Comparison of ENCODE assay signal across 10 cellular contexts in the genomic region with DNA sequence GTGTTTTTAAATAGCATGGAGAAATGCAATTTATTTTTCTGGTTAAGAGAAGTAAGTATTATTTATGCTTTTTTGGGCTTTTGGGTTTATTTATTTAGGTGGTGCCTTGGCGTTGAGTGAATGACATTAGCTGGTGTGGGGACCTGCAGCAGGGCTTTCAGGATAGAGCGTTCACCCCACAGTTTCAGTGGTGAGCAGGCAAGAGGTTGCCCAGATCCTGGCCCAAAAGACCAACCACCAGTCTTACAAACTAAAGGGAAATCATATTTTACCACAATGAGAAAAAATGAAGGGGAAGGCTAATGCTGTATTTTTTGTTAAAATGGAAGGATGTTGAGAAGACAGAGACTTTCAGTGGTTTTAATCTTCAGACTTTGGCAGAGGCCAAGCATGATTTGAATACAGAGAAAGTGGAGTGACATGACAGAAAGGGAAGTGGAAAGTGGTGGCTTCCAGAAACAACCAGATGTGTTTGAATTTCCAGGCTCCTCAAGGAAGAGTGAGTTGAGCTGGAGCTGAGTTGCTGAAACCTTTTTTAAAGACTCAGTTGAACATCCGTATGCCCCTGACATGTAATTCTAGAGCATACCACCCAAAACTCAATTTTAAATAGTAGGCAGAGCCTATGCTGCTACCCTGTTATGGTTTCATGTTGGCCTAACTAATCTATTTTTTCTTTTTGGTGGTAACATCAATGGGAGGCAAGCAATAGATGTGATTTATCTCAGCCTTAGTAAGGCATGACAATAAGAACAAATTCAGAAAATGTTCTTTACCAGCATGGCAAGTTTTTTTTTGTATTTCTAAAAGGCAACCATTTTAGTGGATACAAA.
DNase-seq lines count a peak whose midpoint lies in the region; ATAC-seq and TF ChIP-seq lines count a peak whose summit lies in the region.
"Had no signal": no experiment of that assay in that cellular context is flagged by ENCODE, and none has a peak within 500 bp of the region (broad histone marks: within the 10 kb centered on the region; RNA-seq: fewer than 3 reads in every experiment).

No MANE protein-coding gene starts in this region.

- DNase-seq in activated naive CD4-positive, alpha-beta T cell treated with anti-CD3 and anti-CD28 coated beads for 36 hours, result no peak
- no peak for DNase-seq in activated naive CD4-positive, alpha-beta T cell (lab: John Stamatoyannopoulos, UW)
- no peak for DNase-seq in activated naive CD8-positive, alpha-beta T cell treated with anti-CD3 and anti-CD28 coated beads, Interleukin-2, amount 50 U/mL, for 24 hours
- DNase-seq in vagina (ENCODE audit: extremely low spot score in 2 of 2) (no peak), NCI-H1417 treated with DMSO at 0.1 percent for 48 hours (lab: John Stamatoyannopoulos, UW) (no peak)
- DNase-seq in stimulated activated CD4-positive, alpha-beta T cell treated with anti-CD3 and anti-CD28 coated beads, Interleukin-4, amount 100 ng/mL, for 1 hour, result no peak
- no peak for DNase-seq in activated CD4-positive, alpha-beta T cell treated with anti-CD3 and anti-CD28 coated beads for 4 hours
- DNase-seq: effector CD8-positive, alpha-beta T cell; upper lobe of right lung had no signal

- no peak overlapping the region for H3K4me3 Mint-ChIP-seq in activated naive CD4-positive, alpha-beta T cell treated with anti-CD3 and anti-CD28 coated beads for 36 hours
- H3K4me3 Mint-ChIP-seq in activated naive CD8-positive, alpha-beta T cell treated with anti-CD3 and anti-CD28 coated beads, Interleukin-2, amount 50 U/mL, for 24 hours, result no peak overlapping the region

- no peaks in the 10 kb centered on the region for H3K36me3 ChIP-seq in vagina
- H3K36me3 ChIP-seq: upper lobe of right lung had no signal

- peak overlapping the region; percentile 39 for H3K27ac Mint-ChIP-seq in activated naive CD4-positive, alpha-beta T cell treated with anti-CD3 and anti-CD28 coated beads for 36 hours
- H3K27ac Mint-ChIP-seq in activated naive CD8-positive, alpha-beta T cell treated with anti-CD3 and anti-CD28 coated beads, Interleukin-2, amount 50 U/mL, for 24 hours, result no peak overlapping the region

- TF ChIP-seq POLR2A in vagina (IDR thresholded peaks at IDR 0.05), result no peak

- H3K4me1 ChIP-seq in vagina, result peaks cover 59% of the 10 kb centered on the region

- H3K27me3 ChIP-seq in vagina, result no peaks in the 10 kb centered on the region
- H3K27me3 ChIP-seq: upper lobe of right lung had no signal

- CTCF ChIA-PET in activated naive CD4-positive, alpha-beta T cell treated with anti-CD3 and anti-CD28 coated beads for 36 hours (lab: Charles Lee), result no interaction called here

- ATAC-seq in HG03097 (IDR thresholded peaks at IDR 0.05; ENCODE audit: low FRiP score, unreplicated experiment), result peak; percentile 60
- ATAC-seq in activated naive CD8-positive, alpha-beta T cell treated with anti-CD3 and anti-CD28 coated beads, Interleukin-2, amount 50 U/mL, for 24 hours, result peak; percentile 46
- ATAC-seq: upper lobe of right lung had no signal

- no peaks in the 10 kb centered on the region for H3K9me3 ChIP-seq in vagina
- H3K9me3 ChIP-seq: upper lobe of right lung had no signal

- H3K27ac ChIP-seq in vagina, result peak overlapping the region; percentile 74

- no peak for TF ChIP-seq CTCF in vagina (IDR thresholded peaks at IDR 0.05)

- no peak overlapping the region for H3K4me3 ChIP-seq in vagina
- H3K4me3 ChIP-seq: upper lobe of right lung had no signal

- H3K9me3 Mint-ChIP-seq in activated naive CD4-positive, alpha-beta T cell treated with anti-CD3 and anti-CD28 coated beads for 36 hours, result no peaks in the 10 kb centered on the region
- no peaks in the 10 kb centered on the region for H3K9me3 Mint-ChIP-seq in activated naive CD8-positive, alpha-beta T cell treated with anti-CD3 and anti-CD28 coated beads, Interleukin-2, amount 50 U/mL, for 24 hours

- intact Hi-C loops in activated naive CD4-positive, alpha-beta T cell treated with anti-CD3 and anti-CD28 coated beads for 36 hours (cut with micrococcal nuclease), result no loop called here
- intact Hi-C loops in vagina (cut with DNase I), result no loop called here

- peaks cover 17% of the 10 kb centered on the region for H3K36me3 Mint-ChIP-seq in activated naive CD4-positive, alpha-beta T cell treated with anti-CD3 and anti-CD28 coated beads for 36 hours (ENCODE audit: low read depth)
- H3K36me3 Mint-ChIP-seq in activated naive CD8-positive, alpha-beta T cell treated with anti-CD3 and anti-CD28 coated beads, Interleukin-2, amount 50 U/mL, for 24 hours (ENCODE audit: low read depth), result peaks cover 13% of the 10 kb centered on the region

- H3K27me3 Mint-ChIP-seq in activated naive CD4-positive, alpha-beta T cell treated with anti-CD3 and anti-CD28 coated beads for 36 hours (ENCODE audit: low read depth), result no peaks in the 10 kb centered on the region
- no peaks in the 10 kb centered on the region for H3K27me3 Mint-ChIP-seq in activated naive CD8-positive, alpha-beta T cell treated with anti-CD3 and anti-CD28 coated beads, Interleukin-2, amount 50 U/mL, for 24 hours

- H3K4me1 Mint-ChIP-seq in activated naive CD4-positive, alpha-beta T cell treated with anti-CD3 and anti-CD28 coated beads for 36 hours (ENCODE audit: low read depth), result peaks cover 5% of the 10 kb centered on the region
- peaks cover 8% of the 10 kb centered on the region for H3K4me1 Mint-ChIP-seq in activated naive CD8-positive, alpha-beta T cell treated with anti-CD3 and anti-CD28 coated beads, Interleukin-2, amount 50 U/mL, for 24 hours
